18 cellular contexts compared by ENCODE assay signal in genomic region chr16:24652209-24652712, GRCh38.
"Had no signal": no experiment of that assay in that cellular context is flagged by ENCODE, and none has a peak within 500 bp of the region (broad histone marks: within the 10 kb centered on the region; RNA-seq: fewer than 3 reads in every experiment).

No MANE protein-coding gene starts in this region.

- H3K4me1 Mint-ChIP-seq: activated CD4-positive, alpha-beta T cell treated with anti-CD3 and anti-CD28 coated beads for 36 hours; neural crest cell had no signal

- ATAC-seq: activated CD4-positive, alpha-beta T cell treated with anti-CD3 and anti-CD28 coated beads for 36 hours; activated CD8-positive, alpha-beta T cell treated with anti-CD3 and anti-CD28 coated beads for 36 hours; left ventricle myocardium superior; pancreas had no signal

- H3K79me2 ChIP-seq: hepatocyte had no signal

- H3K4me3 ChIP-seq: cardiac muscle cell, hepatocyte, pancreas, upper lobe of left lung had no signal

- H3K27ac ChIP-seq: cardiac muscle cell, hepatocyte, pancreas, upper lobe of left lung had no signal

- H3K36me3 ChIP-seq: cardiac muscle cell, pancreas, upper lobe of left lung had no signal

- H3K9me3 ChIP-seq: pancreas, upper lobe of left lung had no signal

- H3K4me3 Mint-ChIP-seq: activated CD4-positive, alpha-beta T cell treated with anti-CD3 and anti-CD28 coated beads for 36 hours; activated CD8-positive, alpha-beta T cell treated with anti-CD3 and anti-CD28 coated beads for 36 hours; activated naive CD4-positive, alpha-beta T cell treated with anti-CD3 and anti-CD28 coated beads for 36 hours; neural crest cell; stimulated activated naive CD8-positive, alpha-beta T cell treated with anti-CD3 and anti-CD28 coated beads, Interleukin-15, Interleukin-2, amounts not matched to agents 100 ng/mL and 50 ng/mL, for 24 hours had no signal

- H3K27ac Mint-ChIP-seq: activated CD4-positive, alpha-beta T cell treated with anti-CD3 and anti-CD28 coated beads for 36 hours; activated CD8-positive, alpha-beta T cell treated with anti-CD3 and anti-CD28 coated beads for 36 hours; activated naive CD4-positive, alpha-beta T cell treated with anti-CD3 and anti-CD28 coated beads for 36 hours; stimulated activated naive CD8-positive, alpha-beta T cell treated with anti-CD3 and anti-CD28 coated beads, Interleukin-15, Interleukin-2, amounts not matched to agents 100 ng/mL and 50 ng/mL, for 24 hours had no signal

- H3K4me1 ChIP-seq: pancreas, upper lobe of left lung had no signal

- DNase-seq: activated CD4-positive, alpha-beta T cell treated with anti-CD3 and anti-CD28 coated beads for 36 hours; activated CD8-positive, alpha-beta memory T cell treated with anti-CD3 and anti-CD28 coated beads, Interleukin-2, amount 50 U/mL, for 48 hours; activated CD8-positive, alpha-beta T cell treated with anti-CD3 and anti-CD28 coated beads for 36 hours; activated naive CD4-positive, alpha-beta T cell treated with anti-CD3 and anti-CD28 coated beads for 36 hours; cortex of kidney; effector CD8-positive, alpha-beta T cell; kidney; left ventricle myocardium superior; mesenchymal stem cell; pancreas; stimulated activated CD4-positive, alpha-beta T cell treated with anti-CD3 and anti-CD28 coated beads, Interleukin-4, amount 100 ng/mL, for 1 hour; stimulated activated CD8-positive, alpha-beta memory T cell treated with anti-CD3 and anti-CD28 coated beads, Interleukin-4, amount 100 ng/mL, for 48 hours; T1000; upper lobe of left lung had no signal

- H3K9me3 Mint-ChIP-seq: activated CD8-positive, alpha-beta T cell treated with anti-CD3 and anti-CD28 coated beads for 36 hours; activated naive CD4-positive, alpha-beta T cell treated with anti-CD3 and anti-CD28 coated beads for 36 hours; neural crest cell; stimulated activated naive CD8-positive, alpha-beta T cell treated with anti-CD3 and anti-CD28 coated beads, Interleukin-15, Interleukin-2, amounts not matched to agents 100 ng/mL and 50 ng/mL, for 24 hours had no signal

- H3K4me2 ChIP-seq: hepatocyte had no signal

- H3K27me3 ChIP-seq: cardiac muscle cell, hepatocyte, pancreas, upper lobe of left lung had no signal

- H2AFZ ChIP-seq: hepatocyte had no signal
